Comparison of ENCODE assay signal across 8 cellular contexts in genomic region chr11:65778901-65779668, GRCh38. TPM values are rescaled to one million over a fixed set of nuclear protein-coding genes. Genes with fewer than 3 reads are reported as not detected.
DNase-seq lines count a peak whose midpoint lies in the region; ATAC-seq and TF ChIP-seq lines count a peak whose summit lies in the region.

No MANE protein-coding gene starts in this region.

- H3K4me1 ChIP-seq in HCT116 (ENCODE audit: control insufficient read depth in 1 of 2, insufficient read depth in 2 of 2, low read length in 2 of 2) (peaks cover 12 to 33% of the 10 kb centered on the region in 2 experiments; a peak in 3 of 4 replicates), iPS-15b (ENCODE audit: control insufficient read depth, insufficient read depth, low read length) (peaks cover 2% of the 10 kb centered on the region)

- no TSS peak for BruUV-seq in HCT116 (replicated peaks; lab: Mats Ljungman, UMichigan)

- H3K36me3 Mint-ChIP-seq in activated CD4-positive, alpha-beta memory T cell treated with anti-CD3 and anti-CD28 coated beads, Interleukin-2, amount 10 ng/mL, durations not matched to agents 7 days and 5 days (ENCODE audit: low read depth): peaks cover 16% of the 10 kb centered on the region

- no peak overlapping the region for H2AFZ ChIP-seq in HCT116 (ENCODE audit: low read depth, low read length, poor library complexity, severe bottlenecking)

- CTCF ChIA-PET in HCT116 (lab: Charles Lee): interaction anchor here (0.6 to 3.3 kb wide), 29 partner anchors 9 to 219 kb away, joined by 3 to 73 read pairs (median 6); partner anchors contain the start of genes KAT5, MUS81 and RNASEH2C
- CTCF ChIA-PET in activated CD4-positive, alpha-beta memory T cell treated with anti-CD3 and anti-CD28 coated beads, Interleukin-2, amount 10 ng/mL, durations not matched to agents 7 days and 5 days (lab: Charles Lee): interaction anchor here (0.6 to 5.3 kb wide), 46 partner anchors 9 to 517 kb away, joined by 3 to 126 read pairs (median 5); partner anchors contain the start of genes CCDC85B, CFL1, FIBP and KAT5

- no peaks in the 10 kb centered on the region for H3K9me2 ChIP-seq in HCT116 (ENCODE audit: insufficient read depth)

- H3K36me3 ChIP-seq in HCT116 (ENCODE audit: control insufficient read depth in 1 of 2, insufficient read depth in 2 of 2, low read length in 2 of 2) (peaks cover 14 to 30% of the 10 kb centered on the region in 2 experiments; a peak in 3 of 4 replicates), iPS-15b (ENCODE audit: control insufficient read depth, insufficient read depth, low read length) (peaks cover 17% of the 10 kb centered on the region)

- RAD21 ChIA-PET in HCT116 (lab: Charles Lee; ENCODE audit: low non-redundant PET in 1 of 2, low total read pairs in 2 of 2, uncharacterized antibody in 2 of 2, unreplicated experiment in 2 of 2): interaction anchor here (0.5 to 1.5 kb wide), 5 partner anchors 38 to 242 kb away, joined by 3 to 11 read pairs (median 6); partner anchors contain the start of gene KAT5 (in 1 of the 2)

- H3K27me3 ChIP-seq in HCT116 (ENCODE audit: insufficient read depth, low read length): no peaks in the 10 kb centered on the region
- peaks cover 14% of the 10 kb centered on the region for H3K27me3 ChIP-seq in iPS-15b (ENCODE audit: control insufficient read depth, insufficient read depth, low read length)

- intact Hi-C loops in HCT116 (cut with micrococcal nuclease): no loop called here

- DNase-seq in HCT116 (ENCODE audit: low read depth, low spot score) (no peak), dermis blood vessel endothelial cell (no peak), foreskin melanocyte (no peak)
- DNase-seq in activated CD4-positive, alpha-beta memory T cell treated with anti-CD3 and anti-CD28 coated beads, Interleukin-2, amount 10 ng/mL, durations not matched to agents 7 days and 5 days: no peak
- peak; percentile 20 for DNase-seq in stimulated activated CD8-positive, alpha-beta memory T cell treated with anti-CD3 and anti-CD28 coated beads, Interleukin-4, amount 100 ng/mL, for 48 hours

- no peak overlapping the region for H3K27ac Mint-ChIP-seq in activated CD4-positive, alpha-beta memory T cell treated with anti-CD3 and anti-CD28 coated beads, Interleukin-2, amount 10 ng/mL, durations not matched to agents 7 days and 5 days

- peaks cover 42% of the 10 kb centered on the region for H3K79me2 ChIP-seq in HCT116 (ENCODE audit: insufficient read depth, low read length)

- no peak for TF ChIP-seq POLR2A in HCT116 (IDR thresholded peaks at IDR 0.05; ENCODE audit: borderline replicate concordance, extremely low read depth, insufficient read depth, insufficient read length)

- H3K27me3 Mint-ChIP-seq in activated CD4-positive, alpha-beta memory T cell treated with anti-CD3 and anti-CD28 coated beads, Interleukin-2, amount 10 ng/mL, durations not matched to agents 7 days and 5 days: peaks cover 11% of the 10 kb centered on the region

- no peaks in the 10 kb centered on the region for H3K9me3 ChIP-seq in HCT116 (ENCODE audit: control insufficient read depth in 1 of 2, insufficient read depth in 1 of 2, low read depth in 1 of 2, low read length in 2 of 2)
- no peaks in the 10 kb centered on the region for H3K9me3 ChIP-seq in iPS-15b (ENCODE audit: control insufficient read depth, insufficient read depth, low read length)

- no peaks in the 10 kb centered on the region for H3K9me3 Mint-ChIP-seq in activated CD4-positive, alpha-beta memory T cell treated with anti-CD3 and anti-CD28 coated beads, Interleukin-2, amount 10 ng/mL, durations not matched to agents 7 days and 5 days

- no peak for TF ChIP-seq RAD21 in HCT116 (IDR thresholded peaks at IDR 0.05; ENCODE audit: low read depth)

- peak overlapping the region; percentile 96 for H3K9ac ChIP-seq in HCT116 (ENCODE audit: low read length)
- no peak overlapping the region for H3K9ac ChIP-seq in iPS-15b (ENCODE audit: low read depth, low read length)

- POLR2A ChIA-PET in HCT116 (lab: Charles Lee): interaction anchor here (1.2 to 2.1 kb wide), 4 partner anchors 9 to 80 kb away, joined by 3 to 7 read pairs (median 4); partner anchors contain the start of gene RNASEH2C
- POLR2A ChIA-PET in activated CD4-positive, alpha-beta memory T cell treated with anti-CD3 and anti-CD28 coated beads, Interleukin-2, amount 10 ng/mL, durations not matched to agents 7 days and 5 days (lab: Charles Lee): interaction anchor here (1.2 to 5.3 kb wide), 17 partner anchors 9 to 272 kb away, joined by 3 to 32 read pairs (median 6); partner anchors contain the start of genes CCDC85B, CFL1, KAT5 and MUS81

- no peak for ATAC-seq in HCT116
- ATAC-seq in HG03571 (IDR thresholded peaks at IDR 0.05; ENCODE audit: unreplicated experiment): no peak
- no peak for ATAC-seq in GM18868 (IDR thresholded peaks at IDR 0.05; ENCODE audit: unreplicated experiment)

- peak overlapping the region; percentile 98 for H3K27ac ChIP-seq in HCT116 (ENCODE audit: low read depth, low read length)

- H4K20me1 ChIP-seq in HCT116 (ENCODE audit: insufficient read depth): peaks cover 3% of the 10 kb centered on the region; the same call in 1 of the 2 replicates

- H3K4me3 ChIP-seq in HCT116 (replicated peaks in 1 of 2; ENCODE audit: low read depth in 1 of 2, low read length in 2 of 2) (peak overlapping the region; percentile 88 to 91), iPS-15b (ENCODE audit: low read depth, low read length) (peak overlapping the region; percentile 77)

- H3K4me3 Mint-ChIP-seq in activated CD4-positive, alpha-beta memory T cell treated with anti-CD3 and anti-CD28 coated beads, Interleukin-2, amount 10 ng/mL, durations not matched to agents 7 days and 5 days: peak overlapping the region; percentile 56

- no peak for TF ChIP-seq CTCF in HCT116 (IDR thresholded peaks at IDR 0.05 in 2 of 3, conservative IDR thresholded peaks at IDR 0.05 in 1 of 3; ENCODE audit: borderline replicate concordance in 1 of 3, insufficient read depth in 1 of 3, low read depth in 2 of 3, low read length in 2 of 3)

- H3K4me1 Mint-ChIP-seq in activated CD4-positive, alpha-beta memory T cell treated with anti-CD3 and anti-CD28 coated beads, Interleukin-2, amount 10 ng/mL, durations not matched to agents 7 days and 5 days: peaks cover 18% of the 10 kb centered on the region

- H3K4me2 ChIP-seq in HCT116 (ENCODE audit: low read length): peak overlapping the region; percentile 95

TF ChIP-seq in HCT116, 20 proteins besides CTCF, POLR2A, EP300 and RAD21 (continues in another document):
- TF ChIP-seq CBX3 (IDR thresholded peaks at IDR 0.05; ENCODE audit: low read depth): no peak
- no peak for TF ChIP-seq REST (IDR thresholded peaks at IDR 0.05; ENCODE audit: low read depth)
- TF ChIP-seq TCF7L2 (IDR thresholded peaks at IDR 0.05; ENCODE audit: borderline replicate concordance, extremely low read depth, insufficient read depth, insufficient read length): no peak

RNA-seq across cellular contexts. Expression of gene AP5B1, which starts 1.7 kb away (rescaled TPM):
- total RNA-seq in HCT116 (2021; ENCODE audit: unreplicated experiment) (19.5 TPM), dermis blood vessel endothelial cell (11.6 and 13.8 TPM in 2 replicates)
- 10.5 and 11.1 TPM in 2 replicates for polyA plus RNA-seq in HCT116 (2012)
- 10 to 100 TPM; 21.2 to 21.5 TPM for total RNA-seq in activated CD4-positive, alpha-beta memory T cell treated with anti-CD3 and anti-CD28 coated beads, Interleukin-2, amount 10 ng/mL, durations not matched to agents 7 days and 5 days

RNA-seq across cellular contexts. Expression of gene OVOL1, which starts 7.8 kb away (rescaled TPM):
- 14.7 TPM for total RNA-seq in HCT116 (2021; ENCODE audit: unreplicated experiment)
- 14.2 and 16.3 TPM in 2 replicates for polyA plus RNA-seq in HCT116 (2012)
- total RNA-seq in activated CD4-positive, alpha-beta memory T cell treated with anti-CD3 and anti-CD28 coated beads, Interleukin-2, amount 10 ng/mL, durations not matched to agents 7 days and 5 days: not detected
- total RNA-seq in dermis blood vessel endothelial cell: not detected in 2 replicates

RNA-seq across cellular contexts. Expression of gene SNX32, which starts 54.7 kb away (rescaled TPM):
- total RNA-seq in HCT116 (2021; ENCODE audit: unreplicated experiment) (not detected), dermis blood vessel endothelial cell (0.17 and 0.33 TPM in 2 replicates)
- polyA plus RNA-seq in HCT116 (2012): 0.20 and 0.39 TPM in 2 replicates
- total RNA-seq in activated CD4-positive, alpha-beta memory T cell treated with anti-CD3 and anti-CD28 coated beads, Interleukin-2, amount 10 ng/mL, durations not matched to agents 7 days and 5 days: 1 to 10 TPM in 1 of 2 experiments, under 1 TPM in 1; 0.83 to 1.6 TPM

RNA-seq across cellular contexts. Expression of gene RNASEH2C, which starts 58.5 kb away (rescaled TPM):
- total RNA-seq in HCT116 (2021; ENCODE audit: unreplicated experiment) (28.5 TPM), dermis blood vessel endothelial cell (30.6 and 96.1 TPM in 2 replicates)
- 10.1 and 14.0 TPM in 2 replicates for polyA plus RNA-seq in HCT116 (2012)
- total RNA-seq in activated CD4-positive, alpha-beta memory T cell treated with anti-CD3 and anti-CD28 coated beads, Interleukin-2, amount 10 ng/mL, durations not matched to agents 7 days and 5 days: 10 to 100 TPM; 80.3 to 81.9 TPM

Comparison
In these comparisons a context has a peak if more than half of its experiments do, and no peak if none do; other contexts are left out.
1. RNA of gene OVOL1, which starts 7.8 kb away (total RNA-seq): 14.7 TPM in HCT116 (single experiment); not detected in activated CD4-positive, alpha-beta memory T cell treated with anti-CD3 and anti-CD28 coated beads, Interleukin-2, amount 10 ng/mL, durations not matched to agents 7 days and 5 days and not detected in dermis blood vessel endothelial cell; every median in the first group is over 10 times any median in the second.